21 cellular contexts compared by ENCODE assay signal in the genomic region with DNA sequence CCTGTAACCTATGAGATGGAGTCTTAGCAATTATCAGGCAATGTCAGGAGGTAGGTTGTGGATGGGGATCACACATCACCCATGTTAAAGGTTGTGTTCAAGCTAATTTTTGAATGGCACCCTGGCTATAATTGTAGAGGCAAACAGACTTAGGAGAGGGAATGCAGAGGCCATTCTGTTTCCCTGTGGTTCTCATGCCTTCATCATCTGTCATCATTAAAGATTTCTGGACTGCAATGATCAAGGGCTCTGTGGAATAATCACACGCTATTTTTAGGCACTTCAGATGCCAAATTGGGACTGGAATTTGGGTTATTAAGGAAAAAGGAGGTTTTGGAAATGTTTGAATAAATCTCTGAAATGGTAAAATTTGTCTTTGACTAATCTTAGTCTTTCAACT.
"Had no signal": no experiment of that assay in that cellular context is flagged by ENCODE, and none has a peak within 500 bp of the region (broad histone marks: within the 10 kb centered on the region; RNA-seq: fewer than 3 reads in every experiment).

No MANE protein-coding gene starts in this region.

- H3K27me3 Mint-ChIP-seq: activated naive CD8-positive, alpha-beta T cell treated with anti-CD3 and anti-CD28 coated beads, Interleukin-2, amount 10 ng/mL, durations not matched to agents 7 days and 5 days; dendritic cell treated with granulocyte-macrophage colony-stimulating factor and Interleukin-4, amounts not matched to agents 40 ng/mL and 50 ng/mL, for 4 days; naive thymus-derived CD8-positive, alpha-beta T cell; progenitor cell of endocrine pancreas; T-helper 17 cell had no signal

- H3K27ac Mint-ChIP-seq: activated naive CD8-positive, alpha-beta T cell treated with anti-CD3 and anti-CD28 coated beads, Interleukin-2, amount 10 ng/mL, durations not matched to agents 7 days and 5 days; dendritic cell treated with granulocyte-macrophage colony-stimulating factor and Interleukin-4, amounts not matched to agents 40 ng/mL and 50 ng/mL, for 4 days; naive thymus-derived CD8-positive, alpha-beta T cell; progenitor cell of endocrine pancreas; T-helper 17 cell had no signal

- ATAC-seq: activated T-cell treated with anti-CD3 and anti-CD28 coated beads, Interleukin-2, amount 50 U/mL, for 4 hours; left colon; mucosa of descending colon; naive thymus-derived CD8-positive, alpha-beta T cell; T-helper 17 cell had no signal

- H3K36me3 Mint-ChIP-seq: activated naive CD8-positive, alpha-beta T cell treated with anti-CD3 and anti-CD28 coated beads, Interleukin-2, amount 10 ng/mL, durations not matched to agents 7 days and 5 days; naive thymus-derived CD8-positive, alpha-beta T cell had no signal

- H3K4me3 Mint-ChIP-seq: dendritic cell treated with granulocyte-macrophage colony-stimulating factor and Interleukin-4, amounts not matched to agents 40 ng/mL and 50 ng/mL, for 4 days; T-helper 17 cell had no signal

- DNase-seq: activated CD4-positive, alpha-beta T cell treated with anti-CD3 and anti-CD28 coated beads for 4 hours; activated CD4-positive, alpha-beta T cell treated with anti-CD3 and anti-CD28 coated beads, Interleukin-2, amount 50 U/mL, for 48 hours; activated CD4-positive, CD25-positive, alpha-beta regulatory T cell; activated CD8-positive, alpha-beta memory T cell treated with anti-CD3 and anti-CD28 coated beads, Interleukin-2, amount 50 U/mL, for 48 hours; activated naive CD4-positive, alpha-beta T cell treated with Interleukin-2 at 50 U/mL for 16 hours; activated naive CD8-positive, alpha-beta T cell treated with anti-CD3 and anti-CD28 coated beads, Interleukin-2, amount 10 ng/mL, durations not matched to agents 7 days and 5 days; activated T-cell treated with anti-CD3 and anti-CD28 coated beads, Interleukin-2, amount 50 U/mL, for 4 hours; amygdala; effector CD4-positive, alpha-beta T cell; erythroblast; foreskin fibroblast; left colon; mesenchymal stem cell; mucosa of descending colon; naive thymus-derived CD8-positive, alpha-beta T cell; retina; stimulated activated CD4-positive, alpha-beta T cell treated with anti-CD3 and anti-CD28 coated beads, Interleukin-4, amount 100 ng/mL, for 24 hours; stomach; T-helper 17 cell had no signal

- H3K9me3 Mint-ChIP-seq: activated naive CD8-positive, alpha-beta T cell treated with anti-CD3 and anti-CD28 coated beads, Interleukin-2, amount 10 ng/mL, durations not matched to agents 7 days and 5 days; activated T-cell treated with anti-CD3 and anti-CD28 coated beads, Interleukin-2, amount 50 U/mL, for 4 hours; dendritic cell treated with granulocyte-macrophage colony-stimulating factor and Interleukin-4, amounts not matched to agents 40 ng/mL and 50 ng/mL, for 4 days; naive thymus-derived CD8-positive, alpha-beta T cell had no signal
